In genomic region chr17:4639301-4640059, GRCh38 we compare ENCODE assay signal across 8 cellular contexts. TPM values are rescaled to one million over a fixed set of nuclear protein-coding genes. Genes with fewer than 3 reads are reported as not detected.
A peak's percentile ranks its signal among the peaks of the same experiment; 100 is the strongest.
DNase-seq lines count a peak whose midpoint lies in the region; ATAC-seq, FAIRE-seq and TF ChIP-seq lines count a peak whose summit lies in the region.
"Not testable (repeated sequence)": the region's sequence is repeated elsewhere in the genome, so short reads cannot be mapped to it uniquely, and the experiment has no call there.

No MANE protein-coding gene starts in this region.

- H3K9me3 ChIP-seq in A549: not testable (repeated sequence)

- POLR2A ChIA-PET in A549 (lab: Yijun Ruan, JAX): not testable (repeated sequence)

- ATAC-seq in A549 (peak; percentile 63 to 84), sciatic nerve (peak; percentile 23)

- intact Hi-C loops in sciatic nerve (cut with DNase I): not testable (repeated sequence)

- peak; percentile 25 to 53; a peak in 3 of 5 replicates for TF ChIP-seq RAD21 in A549 (conservative IDR thresholded peaks at IDR 0.05 in 1 of 2, IDR thresholded peaks at IDR 0.05 in 1 of 2)

- H3K27ac ChIP-seq in A549: not testable (repeated sequence)

- not testable (repeated sequence) for TF ChIP-seq CTCF in A549 (IDR thresholded peaks at IDR 0.05)
- TF ChIP-seq CTCF in GM12874 (IDR thresholded peaks at IDR 0.05; ENCODE audit: insufficient read depth, low read depth, low read length): 0 out of 2 replicates have a peak, but pooled peaks have one; percentile 10

- 16% methylated on average over 25 of the region's 56 CpGs for WGBS in A549 (ENCODE audit: missing lambda C conversion rate)

- TF ChIP-seq EP300 in A549 (IDR thresholded peaks at IDR 0.05): not testable (repeated sequence)

- not testable (repeated sequence) for TF ChIP-seq POLR2A in A549 (IDR thresholded peaks at IDR 0.05; ENCODE audit: low read length)

- H3K4me3 ChIP-seq in A549: peak overlapping the region; percentile 17; the same call in 1 of the 3 replicates

- peak overlapping the region; percentile 53 for H3K4me2 ChIP-seq in A549

- H3K4me1 ChIP-seq in A549: not testable (repeated sequence)

- peak; percentile 61 to 79 for DNase-seq in A549 (ENCODE audit: low read depth in 1 of 2, low spot score in 1 of 2)
- peak; percentile 53 for DNase-seq in NCI-H146 (lab: John Stamatoyannopoulos, UW)
- DNase-seq in SHP77 treated with DMSO at 0.1 percent for 48 hours (lab: John Stamatoyannopoulos, UW): peak; percentile 23
- DNase-seq in activated T-cell treated with anti-CD3 and anti-CD28 coated beads for 24 hours (ENCODE audit: low read depth): peak; percentile 8
- DNase-seq in ecto neural progenitor cell (ENCODE audit: low spot score): peak; percentile 86
- peak; percentile 51 for DNase-seq in iris pigment epithelial cell (ENCODE audit: low read depth)
- DNase-seq in sciatic nerve (ENCODE audit: low spot score): not testable (repeated sequence)

- not testable (repeated sequence) for FAIRE-seq in A549 (lab: Jason Lieb, UNC)

- CTCF ChIA-PET in A549 (lab: Yijun Ruan, JAX): interaction anchor here (0.7 to 1.0 kb wide), 2 partner anchors 9 to 72 kb away, joined by 3 to 5 read pairs; no protein-coding TSS in a partner anchor

RNA-seq across cellular contexts. Expression of gene ALOX15, which starts 2.0 kb away (rescaled TPM):
- polyA plus RNA-seq in A549 (2011; rRNA removed) (0.12 and 0.15 TPM in 2 replicates), A549 (2017; fragmentation: RNase III; extraction: RNeasy Plus Mini Kit Qiagen cat#74134 plus additional on column Dnase treatment) (0.08 to 0.12 TPM in 2 of 3 replicates, not detected in the other)
- polyA plus RNA-seq in A549 (2012; cell fraction: cytosol; rRNA removed): 0.07 and 0.08 TPM in 2 replicates
- 0.17 and 0.24 TPM in 2 replicates for polyA plus RNA-seq in A549 (2012; cell fraction: nucleus; rRNA removed)
- polyA minus RNA-seq in A549 (2011; rRNA and poly(A)+ RNA removed): 0.17 and 0.19 TPM in 2 replicates
- 0.45 TPM for total RNA-seq in sciatic nerve

RNA-seq across cellular contexts. Expression of gene SMTNL2, which starts 55.2 kb away (rescaled TPM):
- polyA plus RNA-seq in A549 (2011; rRNA removed) (0.05 and 0.07 TPM in 2 replicates), A549 (2017; fragmentation: RNase III; extraction: RNeasy Plus Mini Kit Qiagen cat#74134 plus additional on column Dnase treatment) (0.06 to 0.21 TPM (median 0.10 TPM) in 3 replicates)
- polyA plus RNA-seq in A549 (2012; cell fraction: cytosol; rRNA removed): 0.05 and 0.08 TPM in 2 replicates
- polyA plus RNA-seq in A549 (2012; cell fraction: nucleus; rRNA removed): 0.13 and 0.14 TPM in 2 replicates
- 0.08 and 0.15 TPM in 2 replicates for polyA minus RNA-seq in A549 (2011; rRNA and poly(A)+ RNA removed)
- total RNA-seq in sciatic nerve: 1.6 TPM
